In the genomic region with DNA sequence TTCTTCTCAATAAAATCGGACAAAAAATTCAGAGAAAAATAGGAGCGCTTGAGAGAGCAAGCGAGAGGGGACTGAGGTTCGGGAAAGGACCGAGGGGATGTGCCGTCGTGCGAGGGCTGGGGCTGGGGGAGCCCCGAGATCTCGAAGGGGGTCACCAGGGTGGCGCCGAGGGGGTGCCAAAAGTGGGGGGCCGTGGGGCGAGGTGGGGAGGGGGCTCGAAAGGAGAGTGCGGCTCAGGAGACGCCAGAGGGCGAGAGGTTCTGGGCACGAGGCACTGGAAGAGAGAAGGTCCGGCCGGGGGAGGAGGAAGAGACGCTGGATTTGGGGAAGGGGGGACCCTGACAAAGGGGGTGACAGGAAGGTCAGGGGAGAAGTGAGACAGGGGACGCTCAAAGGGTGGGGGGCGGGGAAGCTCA, we compare ENCODE assay signal across 8 cellular contexts. TPM values are rescaled to one million over a fixed set of nuclear protein-coding genes. Genes with fewer than 3 reads are reported as not detected.
DNase-seq lines count a peak whose midpoint lies in the region; ATAC-seq and TF ChIP-seq lines count a peak whose summit lies in the region.

No MANE protein-coding gene starts in this region.

- CTCF ChIA-PET in AG04449 (lab: Yijun Ruan, JAX): interaction anchor here (0.7 to 4.9 kb wide), 4 partner anchors 92 to 164 kb away, joined by 3 to 35 read pairs (median 4); no protein-coding TSS in a partner anchor

- 0% methylated on average over 2 of the region's 24 CpGs for WGBS in hepatocyte (ENCODE audit: low lambda C conversion rate, missing lambda C conversion rate)

- H3K27me3 ChIP-seq in hepatocyte (no peaks in the 10 kb centered on the region), skeletal muscle satellite cell (ENCODE audit: control insufficient read depth, insufficient read depth, low read length) (no peaks in the 10 kb centered on the region)

- no peak for DNase-seq in AG04449 (ENCODE audit: low read depth, low spot score)
- DNase-seq in HFF-Myc (ENCODE audit: extremely low read depth, low read depth): no peak
- DNase-seq in activated naive CD4-positive, alpha-beta T cell treated with anti-CD3 and anti-CD28 coated beads, Interleukin-2, amount 50 U/mL, for 16 hours: peak; percentile 18
- DNase-seq in hepatocyte (ENCODE audit: low spot score): no peak
- no peak for DNase-seq in dedifferentiated amniotic fluid mesenchymal stem cell (ENCODE audit: extremely low spot score)
- DNase-seq in NCI-H146 (lab: John Stamatoyannopoulos, UW): no peak

- ATAC-seq in HG03097 (IDR thresholded peaks at IDR 0.05; ENCODE audit: low FRiP score, unreplicated experiment): no peak

- H3K4me1 ChIP-seq in hepatocyte (ENCODE audit: insufficient read depth): peaks cover 25% of the 10 kb centered on the region
- H3K4me1 ChIP-seq in skeletal muscle satellite cell (ENCODE audit: control insufficient read depth, insufficient read depth, low read length): peaks cover 37% of the 10 kb centered on the region

- H4K20me1 ChIP-seq in hepatocyte (ENCODE audit: insufficient read depth, poor library complexity, severe bottlenecking): peaks cover 37% of the 10 kb centered on the region

- peak overlapping the region; percentile 18 for H2AFZ ChIP-seq in hepatocyte

- TF ChIP-seq CTCF in AG04449 (IDR thresholded peaks at IDR 0.05; ENCODE audit: insufficient read depth, low read length, missing control alignments) (no peak), HFF-Myc (IDR thresholded peaks at IDR 0.05; ENCODE audit: low read depth, low read length, missing control alignments) (no peak), hepatocyte (IDR thresholded peaks at IDR 0.05; ENCODE audit: poor library complexity) (no peak)

- peak overlapping the region; percentile 100 for H3K27ac ChIP-seq in hepatocyte

- no peaks in the 10 kb centered on the region for H3K9me2 ChIP-seq in hepatocyte (replicated peaks; ENCODE audit: insufficient read depth)

- peaks cover 82% of the 10 kb centered on the region for H3K79me2 ChIP-seq in hepatocyte

- H3K4me3 ChIP-seq in AG04449 (ENCODE audit: low read depth, low read length): peak overlapping the region; percentile 92
- H3K4me3 ChIP-seq in HFF-Myc (replicated peaks; ENCODE audit: low read depth, low read length): peak overlapping the region; percentile 89
- peak overlapping the region; percentile 98 for H3K4me3 ChIP-seq in hepatocyte
- peak overlapping the region; percentile 92 for H3K4me3 ChIP-seq in skeletal muscle satellite cell (ENCODE audit: low read length)

- peak overlapping the region; percentile 97 for H3K9ac ChIP-seq in skeletal muscle satellite cell (ENCODE audit: low read depth, low read length)

- H3K4me2 ChIP-seq in hepatocyte: peak overlapping the region; percentile 72
- peak overlapping the region; percentile 79 for H3K4me2 ChIP-seq in skeletal muscle satellite cell (ENCODE audit: low read length)

- H3K9me3 ChIP-seq in hepatocyte (ENCODE audit: low read depth) (no peaks in the 10 kb centered on the region), skeletal muscle satellite cell (replicated peaks; ENCODE audit: low read length) (no peaks in the 10 kb centered on the region)

- H3K36me3 ChIP-seq in hepatocyte (replicated peaks; ENCODE audit: insufficient read depth, low read depth): no peaks in the 10 kb centered on the region
- peaks cover 9% of the 10 kb centered on the region for H3K36me3 ChIP-seq in skeletal muscle satellite cell (ENCODE audit: insufficient read depth, low read length)

- POLR2A ChIA-PET in AG04449 (lab: Yijun Ruan, JAX): interaction anchor here (2.1 to 2.3 kb wide), 2 partner anchors 11 to 135 kb away, joined by 4 to 7 read pairs; no protein-coding TSS in a partner anchor

RNA-seq across cellular contexts. Expression of a gene that starts 0.8 kb away (rescaled TPM):
- total RNA-seq in hepatocyte: 81.5 and 88.9 TPM in 2 replicates
- polyA plus RNA-seq in hepatocyte: 91.8 and 119 TPM in 2 replicates
- total RNA-seq in skeletal muscle satellite cell (2012; rRNA removed): 85.2 and 95.6 TPM in 2 replicates
